1 cellular context compared by ENCODE assay signal in the genomic region with DNA sequence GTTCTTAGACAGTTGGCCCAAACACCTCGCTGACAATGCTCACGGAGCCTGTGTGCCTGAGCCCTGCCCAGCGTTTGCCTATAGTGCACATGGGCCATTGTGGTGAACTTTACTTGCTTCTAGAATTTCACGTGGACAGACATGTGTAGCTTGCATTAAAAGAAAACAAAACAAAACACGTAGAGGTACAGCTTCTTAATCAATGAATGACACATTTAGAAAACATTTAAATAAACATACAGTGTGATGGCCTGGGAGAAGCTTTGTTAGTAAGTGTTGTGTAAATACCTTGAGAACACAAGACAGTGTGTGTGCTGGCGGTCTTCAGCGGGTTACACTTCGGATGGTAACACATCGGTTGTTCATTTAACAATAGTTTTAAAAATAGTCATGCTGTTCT.
TF ChIP-seq lines count a peak whose summit lies in the region.

No MANE protein-coding gene starts in this region.

TF ChIP-seq in HepG2, 621 proteins besides CTCF, POLR2A, EP300 and RAD21 (continued from another document and continues in another):
- TF ChIP-seq FOXP4 (CRISPR knock-in tag; IDR thresholded peaks at IDR 0.05) (peak; percentile 62), ZMYM2 (CRISPR knock-in tag; IDR thresholded peaks at IDR 0.05) (no peak), SOX6 (IDR thresholded peaks at IDR 0.05) (no peak), SOX6 (CRISPR knock-in tag; IDR thresholded peaks at IDR 0.05) (peak; percentile 79), SKI (IDR thresholded peaks at IDR 0.05; ENCODE audit: partially characterized antibody) (peak; percentile 15), KLF9 (CRISPR knock-in tag; IDR thresholded peaks at IDR 0.05; ENCODE audit: low read depth) (no peak), RARA (CRISPR knock-in tag; IDR thresholded peaks at IDR 0.05) (0 out of 2 replicates have a peak, but pooled peaks have one; percentile 8), ZBTB38 (CRISPR knock-in tag; IDR thresholded peaks at IDR 0.05) (no peak), ARID5B (CRISPR knock-in tag; IDR thresholded peaks at IDR 0.05) (0 out of 2 replicates have a peak, but pooled peaks have one; percentile 39), UBTF (CRISPR knock-in tag; IDR thresholded peaks at IDR 0.05) (no peak), ZBTB33 (CRISPR knock-in tag; IDR thresholded peaks at IDR 0.05) (peak; percentile 99), PRDM4 (CRISPR knock-in tag; IDR thresholded peaks at IDR 0.05; ENCODE audit: borderline replicate concordance) (no peak), FOSL2 (CRISPR knock-in tag; IDR thresholded peaks at IDR 0.05) (peak; percentile 31; the same call in 1 of the 2 replicates), MAFF (IDR thresholded peaks at IDR 0.05; ENCODE audit: low read depth, low read length) (no peak), HNF1B (CRISPR knock-in tag; IDR thresholded peaks at IDR 0.05) (no peak), SOX13 (IDR thresholded peaks at IDR 0.05) (0 out of 2 replicates have a peak, but pooled peaks have one; percentile 43), SOX13 (CRISPR knock-in tag; conservative IDR thresholded peaks at IDR 0.05 in 1 of 2, IDR thresholded peaks at IDR 0.05 in 1 of 2) (peak in 1 of 2 experiments; percentile 67; a peak in 2 of 4 replicates), ZNF18 (CRISPR knock-in tag; IDR thresholded peaks at IDR 0.05; ENCODE audit: insufficient replicate concordance) (peak; percentile 27), RCOR2 (CRISPR knock-in tag; IDR thresholded peaks at IDR 0.05) (no peak), RFX3 (CRISPR knock-in tag; IDR thresholded peaks at IDR 0.05) (no peak), MIXL1 (CRISPR knock-in tag; IDR thresholded peaks at IDR 0.05) (no peak), ZBTB8A (CRISPR knock-in tag; IDR thresholded peaks at IDR 0.05; ENCODE audit: borderline replicate concordance, low read depth) (no peak), CAMTA2 (CRISPR knock-in tag; IDR thresholded peaks at IDR 0.05; ENCODE audit: borderline replicate concordance) (no peak), ZNF878 (CRISPR knock-in tag; IDR thresholded peaks at IDR 0.05) (no peak), MXD3 (CRISPR knock-in tag; IDR thresholded peaks at IDR 0.05) (no peak), ZFP37 (CRISPR knock-in tag; IDR thresholded peaks at IDR 0.05; ENCODE audit: borderline replicate concordance) (no peak), MNT (IDR thresholded peaks at IDR 0.05) (0 out of 2 replicates have a peak, but pooled peaks have one; percentile 8)
- TF ChIP-seq, protein P1, sequence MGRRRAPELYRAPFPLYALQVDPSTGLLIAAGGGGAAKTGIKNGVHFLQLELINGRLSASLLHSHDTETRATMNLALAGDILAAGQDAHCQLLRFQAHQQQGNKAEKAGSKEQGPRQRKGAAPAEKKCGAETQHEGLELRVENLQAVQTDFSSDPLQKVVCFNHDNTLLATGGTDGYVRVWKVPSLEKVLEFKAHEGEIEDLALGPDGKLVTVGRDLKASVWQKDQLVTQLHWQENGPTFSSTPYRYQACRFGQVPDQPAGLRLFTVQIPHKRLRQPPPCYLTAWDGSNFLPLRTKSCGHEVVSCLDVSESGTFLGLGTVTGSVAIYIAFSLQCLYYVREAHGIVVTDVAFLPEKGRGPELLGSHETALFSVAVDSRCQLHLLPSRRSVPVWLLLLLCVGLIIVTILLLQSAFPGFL (CRISPR knock-in tag; IDR thresholded peaks at IDR 0.05), result no peak
- TF ChIP-seq, protein P2, sequence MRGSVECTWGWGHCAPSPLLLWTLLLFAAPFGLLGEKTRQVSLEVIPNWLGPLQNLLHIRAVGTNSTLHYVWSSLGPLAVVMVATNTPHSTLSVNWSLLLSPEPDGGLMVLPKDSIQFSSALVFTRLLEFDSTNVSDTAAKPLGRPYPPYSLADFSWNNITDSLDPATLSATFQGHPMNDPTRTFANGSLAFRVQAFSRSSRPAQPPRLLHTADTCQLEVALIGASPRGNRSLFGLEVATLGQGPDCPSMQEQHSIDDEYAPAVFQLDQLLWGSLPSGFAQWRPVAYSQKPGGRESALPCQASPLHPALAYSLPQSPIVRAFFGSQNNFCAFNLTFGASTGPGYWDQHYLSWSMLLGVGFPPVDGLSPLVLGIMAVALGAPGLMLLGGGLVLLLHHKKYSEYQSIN (CRISPR knock-in tag; IDR thresholded peaks at IDR 0.05; ENCODE audit: borderline replicate concordance), result no peak
